ENCODE assay signal across 25 cellular contexts in genomic region chr17:55340171-55340570, GRCh38.
"Had no signal": no experiment of that assay in that cellular context is flagged by ENCODE, and none has a peak within 500 bp of the region (broad histone marks: within the 10 kb centered on the region; RNA-seq: fewer than 3 reads in every experiment).

No MANE protein-coding gene starts in this region.

- H3K27ac Mint-ChIP-seq: endodermal cell had no signal

- H3K79me2 ChIP-seq: hepatocyte had no signal

- H3K27ac ChIP-seq: epithelial cell of prostate, foreskin keratinocyte, gastroesophageal sphincter, heart left ventricle, hepatocyte, left lung, lower lobe of right lung, ovary, right lobe of liver, stomach, thoracic aorta, tibial nerve, upper lobe of left lung had no signal

- H3K9me3 ChIP-seq: gastroesophageal sphincter, heart left ventricle, left lung, lower lobe of right lung, ovary, right lobe of liver, stomach, thoracic aorta, tibial nerve, upper lobe of left lung had no signal

- DNase-seq: effector CD8-positive, alpha-beta T cell; endodermal cell; foreskin keratinocyte; kidney; left lung; lower lobe of right lung; naive thymus-derived CD8-positive, alpha-beta T cell; ovary; retina; right lobe of liver; stimulated activated CD4-positive, alpha-beta T cell treated with anti-CD3 and anti-CD28 coated beads, Interleukin-12 subunit alpha, Interleukin-12 subunit beta, amount 100 ng/mL, for 4 hours; stimulated activated CD4-positive, alpha-beta T cell treated with anti-CD3 and anti-CD28 coated beads, Interleukin-1b, Interleukin-23, amount 100 ng/mL, for 48 hours; stimulated activated CD4-positive, alpha-beta T cell treated with anti-CD3 and anti-CD28 coated beads, Interleukin-4, amount 100 ng/mL, for 1 hour; stimulated activated CD8-positive, alpha-beta memory T cell treated with anti-CD3 and anti-CD28 coated beads, Interleukin-4, amount 100 ng/mL, for 48 hours; stimulated activated naive CD4-positive, alpha-beta T cell treated with Interleukin-2 at 50 U/mL for 16 hours; stomach; upper lobe of left lung had no signal

- H3K4me3 ChIP-seq: gastroesophageal sphincter, heart left ventricle, hepatocyte, left lung, lower lobe of right lung, ovary, right lobe of liver, smooth muscle cell, stomach, thoracic aorta, tibial nerve, upper lobe of left lung had no signal

- H3K9me3 Mint-ChIP-seq: endodermal cell had no signal

- H3K36me3 Mint-ChIP-seq: naive thymus-derived CD8-positive, alpha-beta T cell had no signal

- H2AFZ ChIP-seq: hepatocyte had no signal

- H3K4me1 ChIP-seq: foreskin keratinocyte, left lung, lower lobe of right lung, right lobe of liver, stomach, tibial nerve, upper lobe of left lung had no signal

- H3K27me3 ChIP-seq: gastroesophageal sphincter, heart left ventricle, left lung, ovary, right lobe of liver, tibial nerve, upper lobe of left lung had no signal

- H3K4me2 ChIP-seq: hepatocyte, smooth muscle cell had no signal

- H3K36me3 ChIP-seq: gastroesophageal sphincter, heart left ventricle, left lung, lower lobe of right lung, ovary, right lobe of liver, stomach, thoracic aorta, tibial nerve, upper lobe of left lung had no signal

- H3K4me3 Mint-ChIP-seq: endodermal cell; naive thymus-derived CD8-positive, alpha-beta T cell had no signal

- ATAC-seq: esophagus mucosa; foreskin keratinocyte; gastroesophageal sphincter; heart left ventricle; left lung; lower lobe of right lung; naive thymus-derived CD8-positive, alpha-beta T cell; right lobe of liver had no signal
